ENCODE assay signal across 17 cellular contexts in the genomic region with DNA sequence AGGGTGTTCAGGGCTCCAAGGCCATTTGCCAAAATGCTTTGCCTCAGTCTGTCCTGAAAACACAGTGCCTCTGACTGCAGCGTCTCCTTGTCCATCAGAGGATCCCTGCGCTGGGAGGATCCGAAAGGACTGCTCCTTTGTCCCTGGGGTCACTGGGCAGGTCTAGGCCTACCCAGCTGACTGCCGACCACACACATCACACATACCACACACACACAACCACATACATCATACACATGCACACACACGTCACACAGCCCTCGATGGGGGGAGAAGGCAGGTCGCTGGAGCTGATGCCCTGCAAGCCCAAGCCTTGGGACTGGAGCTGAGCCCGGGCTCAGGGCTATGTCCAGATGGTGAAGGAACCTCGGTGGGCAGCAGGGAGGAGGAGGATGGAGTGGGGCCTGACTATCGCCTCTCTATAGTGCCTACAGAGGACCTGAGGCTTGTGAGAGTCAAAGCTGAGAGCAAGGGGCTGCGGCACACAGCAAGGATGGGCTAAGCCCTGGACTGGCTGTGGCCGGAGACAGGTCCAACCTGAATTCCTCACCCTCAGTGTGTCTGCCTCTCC. TPM values are rescaled to one million over a fixed set of nuclear protein-coding genes. Genes with fewer than 3 reads are reported as not detected.
A peak's percentile ranks its signal among the peaks of the same experiment; 100 is the strongest.
DNase-seq lines count a peak whose midpoint lies in the region; ATAC-seq and TF ChIP-seq lines count a peak whose summit lies in the region.
"Had no signal": no experiment of that assay in that cellular context is flagged by ENCODE, and none has a peak within 500 bp of the region (broad histone marks: within the 10 kb centered on the region; RNA-seq: fewer than 3 reads in every experiment).

No MANE protein-coding gene starts in this region.

- TF ChIP-seq CTCF in Peyer's patch (IDR thresholded peaks at IDR 0.05): no peak

- H3K36me3 Mint-ChIP-seq in stimulated activated effector memory CD8-positive, alpha-beta T cell treated with anti-CD3 and anti-CD28 coated beads, Interleukin-12 subunit alpha, Interleukin-12 subunit beta, amount 100 ng/mL, for 72 hours: no peaks in the 10 kb centered on the region
- H3K36me3 Mint-ChIP-seq: CD4-positive, alpha-beta memory T cell; naive thymus-derived CD8-positive, alpha-beta T cell had no signal

- H3K27me3 ChIP-seq in Peyer's patch: no peaks in the 10 kb centered on the region
- no peaks in the 10 kb centered on the region for H3K27me3 ChIP-seq in right cardiac atrium (ENCODE audit: control insufficient read depth, insufficient read depth)

- no peaks in the 10 kb centered on the region for H3K9me3 Mint-ChIP-seq in stimulated activated effector memory CD8-positive, alpha-beta T cell treated with anti-CD3 and anti-CD28 coated beads, Interleukin-12 subunit alpha, Interleukin-12 subunit beta, amount 100 ng/mL, for 72 hours
- H3K9me3 Mint-ChIP-seq: CD4-positive, alpha-beta memory T cell; naive thymus-derived CD8-positive, alpha-beta T cell had no signal

- ATAC-seq in right cardiac atrium (peak in 1 of 2 donors; percentile 1), HG02588 (IDR thresholded peaks at IDR 0.05; ENCODE audit: unreplicated experiment) (no peak), HG02623 (IDR thresholded peaks at IDR 0.05; ENCODE audit: unreplicated experiment) (no peak), HG02938 (IDR thresholded peaks at IDR 0.05; ENCODE audit: unreplicated experiment) (no peak)
- ATAC-seq in stimulated activated effector memory CD8-positive, alpha-beta T cell treated with anti-CD3 and anti-CD28 coated beads, Interleukin-12 subunit alpha, Interleukin-12 subunit beta, amount 100 ng/mL, for 72 hours: peak; percentile 8
- ATAC-seq: naive thymus-derived CD8-positive, alpha-beta T cell had no signal

- H3K27ac ChIP-seq in Peyer's patch (no peak overlapping the region), right cardiac atrium (ENCODE audit: low read length) (no peak overlapping the region)
- H3K27ac ChIP-seq: thoracic aorta had no signal

- DNase-seq in activated CD8-positive, alpha-beta memory T cell treated with anti-CD3 and anti-CD28 coated beads, Interleukin-2, amount 50 U/mL, for 4 hours: peak; percentile 14
- no peak for DNase-seq in activated CD8-positive, alpha-beta memory T cell treated with anti-CD3 and anti-CD28 coated beads for 24 hours
- DNase-seq in Peyer's patch (peak in 2 of 3 donors; percentile 45 to 53), right cardiac atrium (peak; percentile 9 to 59 (median 50))
- DNase-seq in stimulated activated effector memory CD8-positive, alpha-beta T cell treated with anti-CD3 and anti-CD28 coated beads, Interleukin-12 subunit alpha, Interleukin-12 subunit beta, amount 100 ng/mL, for 72 hours (ENCODE audit: low spot score in 2 of 2): no peak
- DNase-seq: cerebellar nuclear complex; foreskin melanocyte; NCI-H2029 treated with DMSO at 0.1 percent for 48 hours; NCI-H526 treated with DMSO at 0.1 percent for 48 hours; stimulated activated CD4-positive, alpha-beta T cell treated with anti-CD3 and anti-CD28 coated beads, Interleukin-1b, Interleukin-23, amount 100 ng/mL, for 48 hours had no signal

- H3K9me3 ChIP-seq in Peyer's patch: no peaks in the 10 kb centered on the region
- H3K9me3 ChIP-seq in right cardiac atrium (ENCODE audit: control insufficient read depth, low read length): no peaks in the 10 kb centered on the region
- H3K9me3 ChIP-seq: thoracic aorta had no signal

- H3K4me3 ChIP-seq in Peyer's patch: no peak overlapping the region
- no peak overlapping the region for H3K4me3 ChIP-seq in right cardiac atrium (ENCODE audit: low read length)
- H3K4me3 ChIP-seq: thoracic aorta had no signal

- H3K4me1 Mint-ChIP-seq in stimulated activated effector memory CD8-positive, alpha-beta T cell treated with anti-CD3 and anti-CD28 coated beads, Interleukin-12 subunit alpha, Interleukin-12 subunit beta, amount 100 ng/mL, for 72 hours: no peaks in the 10 kb centered on the region
- H3K4me1 Mint-ChIP-seq: CD4-positive, alpha-beta memory T cell; naive thymus-derived CD8-positive, alpha-beta T cell had no signal

- no peak for TF ChIP-seq POLR2A in Peyer's patch (IDR thresholded peaks at IDR 0.05)

- H3K36me3 ChIP-seq in Peyer's patch: no peaks in the 10 kb centered on the region
- H3K36me3 ChIP-seq: thoracic aorta had no signal

- intact Hi-C loops in right cardiac atrium (cut with DNase I): no loop called here

- 90% methylated on average over 12 of the region's 12 CpGs for WGBS in right cardiac atrium

- H3K4me3 Mint-ChIP-seq in stimulated activated effector memory CD8-positive, alpha-beta T cell treated with anti-CD3 and anti-CD28 coated beads, Interleukin-12 subunit alpha, Interleukin-12 subunit beta, amount 100 ng/mL, for 72 hours: no peak overlapping the region
- H3K4me3 Mint-ChIP-seq: CD4-positive, alpha-beta memory T cell; naive thymus-derived CD8-positive, alpha-beta T cell had no signal

- no peak overlapping the region for H3K27ac Mint-ChIP-seq in stimulated activated effector memory CD8-positive, alpha-beta T cell treated with anti-CD3 and anti-CD28 coated beads, Interleukin-12 subunit alpha, Interleukin-12 subunit beta, amount 100 ng/mL, for 72 hours
- H3K27ac Mint-ChIP-seq: CD4-positive, alpha-beta memory T cell; naive thymus-derived CD8-positive, alpha-beta T cell had no signal

- H3K4me1 ChIP-seq in Peyer's patch (peaks cover 0 to 12% (median 3%) of the 10 kb centered on the region in 4 donors), right cardiac atrium (ENCODE audit: control insufficient read depth, insufficient read depth, low read length) (no peaks in the 10 kb centered on the region)

RNA-seq across cellular contexts. Expression of a gene that starts 29.1 kb away (rescaled TPM):
- total RNA-seq in Peyer's patch (10 to 100 TPM in 3 of 4 donors, 1 to 10 TPM in 1; 6.6 to 79.9 (median 54.7) TPM), right cardiac atrium (not detected)
- not detected for polyA plus RNA-seq in right cardiac atrium
- total RNA-seq: CD4-positive, alpha-beta memory T cell; lung microvascular endothelial cell; naive thymus-derived CD8-positive, alpha-beta T cell had no signal
- polyA plus RNA-seq: CD4-positive, alpha-beta memory T cell; naive thymus-derived CD8-positive, alpha-beta T cell had no signal

RNA-seq across cellular contexts. Expression of a gene that starts 51.6 kb away (rescaled TPM):
- total RNA-seq in Peyer's patch (1 to 10 TPM in 1 of 4 donors, under 1 TPM in 3; 0.18 to 4.1 (median 0.46) TPM), right cardiac atrium (1 to 10 TPM; 2.7 to 4.1 (median 3.5) TPM)
- polyA plus RNA-seq in right cardiac atrium: 2.6 TPM

Comparison
In these comparisons a context has a peak if more than half of its experiments do, and no peak if none do; other contexts are left out.
1. DNase-seq: peak in activated CD8-positive, alpha-beta memory T cell treated with anti-CD3 and anti-CD28 coated beads, Interleukin-2, amount 50 U/mL, for 4 hours (single experiment), Peyer's patch (2 of 3) and right cardiac atrium (3 of 3); none in activated CD8-positive, alpha-beta memory T cell treated with anti-CD3 and anti-CD28 coated beads for 24 hours (single experiment) and stimulated activated effector memory CD8-positive, alpha-beta T cell treated with anti-CD3 and anti-CD28 coated beads, Interleukin-12 subunit alpha, Interleukin-12 subunit beta, amount 100 ng/mL, for 72 hours (0 of 2).
2. RNA of a gene that starts 29.1 kb away (total RNA-seq): 6.6 to 79.9 TPM in Peyer's patch; not detected in right cardiac atrium; every median in the first group is over 4 times any median in the second.